21 cellular contexts compared by ENCODE assay signal in genomic region chr15:101264011-101264410, GRCh38. TPM values are rescaled to one million over a fixed set of nuclear protein-coding genes. Genes with fewer than 3 reads are reported as not detected.
DNase-seq lines count a peak whose midpoint lies in the region; TF ChIP-seq lines count a peak whose summit lies in the region.
"Had no signal": no experiment of that assay in that cellular context is flagged by ENCODE, and none has a peak within 500 bp of the region (broad histone marks: within the 10 kb centered on the region; RNA-seq: fewer than 3 reads in every experiment).

No MANE protein-coding gene starts in this region.

- H4K20me1 ChIP-seq in Loucy (ENCODE audit: insufficient read depth, low read length, poor library complexity, severe bottlenecking), result no peaks in the 10 kb centered on the region

- H3K4me3 ChIP-seq in Loucy (ENCODE audit: low read length, poor library complexity, severe bottlenecking), result no peak overlapping the region
- H3K4me3 ChIP-seq: PC-9, upper lobe of right lung had no signal

- H3K4me1 ChIP-seq in Loucy (ENCODE audit: insufficient read depth, low read length, poor library complexity, severe bottlenecking), result peaks cover 10% of the 10 kb centered on the region
- H3K4me1 ChIP-seq: upper lobe of right lung had no signal

- H3K79me2 ChIP-seq in Loucy (ENCODE audit: insufficient read depth, low read length), result no peaks in the 10 kb centered on the region

- no peaks in the 10 kb centered on the region for H3K9me2 ChIP-seq in Loucy (replicated peaks; ENCODE audit: low read depth, low read length)

- H3K9me3 ChIP-seq in Loucy (ENCODE audit: insufficient read depth, low read depth, low read length), result no peaks in the 10 kb centered on the region
- H3K9me3 ChIP-seq: upper lobe of right lung had no signal

- no peaks in the 10 kb centered on the region for H3K27me3 ChIP-seq in Loucy (ENCODE audit: insufficient read depth, low read length, poor library complexity, severe bottlenecking)
- H3K27me3 ChIP-seq: upper lobe of right lung had no signal

- no peaks in the 10 kb centered on the region for H3F3A ChIP-seq in Loucy (ENCODE audit: low read depth)

- no peak for TF ChIP-seq CTCF in Loucy (conservative IDR thresholded peaks at IDR 0.05; ENCODE audit: low read length)

- H3K9ac ChIP-seq in Loucy (ENCODE audit: low read depth, low read length, poor library complexity, severe bottlenecking), result no peak overlapping the region

- H3K36me3 ChIP-seq in Loucy (ENCODE audit: insufficient read depth, low read length), result no peaks in the 10 kb centered on the region
- H3K36me3 ChIP-seq: upper lobe of right lung had no signal

- peak; percentile 24 for DNase-seq in activated effector memory CD4-positive, alpha-beta T cell treated with anti-CD3 and anti-CD28 coated beads, Interleukin-2, amount 50 U/mL, for 16 hours
- no peak for DNase-seq in activated effector memory CD4-positive, alpha-beta T cell treated with Interleukin-2 at 50 U/mL for 16 hours
- DNase-seq in dermis blood vessel endothelial cell (peak; percentile 65), NCI-H446 (lab: John Stamatoyannopoulos, UW) (no peak), COR-L47 (lab: John Stamatoyannopoulos, UW) (no peak), hippocampal formation (lab: John Stamatoyannopoulos, UW) (no peak)
- no peak for DNase-seq in stimulated activated CD4-positive, alpha-beta T cell treated with anti-CD3 and anti-CD28 coated beads, Interleukin-2, amount 100 ng/mL, for 24 hours
- DNase-seq: 8988T; activated CD4-positive, alpha-beta T cell treated with anti-CD3 and anti-CD28 coated beads for 36 hours; activated gamma-delta T cell treated with Interleukin-2 at 50 U/mL for 16 hours; amniotic stem cell; cerebellar nuclear complex; H7; left cardiac atrium; MV-4-11; NCI-H2029 treated with DMSO at 0.1 percent for 48 hours; NCI-H748 treated with DMSO at 0.1 percent for 48 hours; PC-9; stimulated activated CD4-positive, alpha-beta T cell treated with anti-CD3 and anti-CD28 coated beads, Interleukin-15, amount 100 ng/mL, for 24 hours; upper lobe of right lung had no signal

- H2AFZ ChIP-seq in Loucy (ENCODE audit: low read length), result no peak overlapping the region
- H2AFZ ChIP-seq: PC-9 had no signal

- peak overlapping the region; percentile 1 for H3K4me2 ChIP-seq in Loucy (ENCODE audit: low read depth, low read length, poor library complexity, severe bottlenecking)
- H3K4me2 ChIP-seq: PC-9 had no signal

RNA-seq across cellular contexts. Expression of gene CHSY1, which starts 12.2 kb away (rescaled TPM):
- total RNA-seq in dermis blood vessel endothelial cell, result 47.7 and 49.0 TPM in 2 replicates

RNA-seq across cellular contexts. Expression of gene SELENOS, which starts 13.3 kb away (rescaled TPM):
- 56.2 and 82.7 TPM in 2 replicates for total RNA-seq in dermis blood vessel endothelial cell

RNA-seq across cellular contexts. Expression of gene SNRPA1, which starts 31.0 kb away (rescaled TPM):
- 13.3 and 22.9 TPM in 2 replicates for total RNA-seq in dermis blood vessel endothelial cell

Comparison
In these comparisons a context has a peak if more than half of its experiments do, and no peak if none do; other contexts are left out.
1. DNase-seq: peak in activated effector memory CD4-positive, alpha-beta T cell treated with anti-CD3 and anti-CD28 coated beads, Interleukin-2, amount 50 U/mL, for 16 hours (single experiment) and dermis blood vessel endothelial cell (single experiment); none in activated effector memory CD4-positive, alpha-beta T cell treated with Interleukin-2 at 50 U/mL for 16 hours (single experiment), NCI-H446 (0 of 2), COR-L47 (single experiment), stimulated activated CD4-positive, alpha-beta T cell treated with anti-CD3 and anti-CD28 coated beads, Interleukin-2, amount 100 ng/mL, for 24 hours (0 of 2) and hippocampal formation (0 of 2).